16 cellular contexts compared by ENCODE assay signal in genomic region chr3:77247817-77248216, GRCh38.
DNase-seq lines count a peak whose midpoint lies in the region; TF ChIP-seq lines count a peak whose summit lies in the region.
"Had no signal": no experiment of that assay in that cellular context is flagged by ENCODE, and none has a peak within 500 bp of the region (broad histone marks: within the 10 kb centered on the region; RNA-seq: fewer than 3 reads in every experiment).

No MANE protein-coding gene starts in this region.

- H3K27me3 Mint-ChIP-seq in brain (no peaks in the 10 kb centered on the region), progenitor cell of endocrine pancreas (no peaks in the 10 kb centered on the region)

- H3K27ac ChIP-seq in HEK293 (ENCODE audit: extremely low read depth, low read depth, low read length) (no peak overlapping the region), uterus (no peak overlapping the region)

- H3K4me3 Mint-ChIP-seq in brain (no peak overlapping the region), progenitor cell of endocrine pancreas (ENCODE audit: low read depth) (no peak overlapping the region)
- H3K4me3 Mint-ChIP-seq: CD14-positive monocyte; CD8-positive, alpha-beta T cell had no signal

- CTCF ChIA-PET in HEK293 (lab: Yijun Ruan, JAX) = interaction anchor here (1.1 kb wide), 1 partner anchor 88 kb away, joined by 3 read pairs; no protein-coding TSS in a partner anchor

- H3K4me1 ChIP-seq in HEK293 (ENCODE audit: control insufficient read depth, insufficient read depth, low read length) (peaks cover 3% of the 10 kb centered on the region; the same call in 1 of the 2 replicates), uterus (no peaks in the 10 kb centered on the region)

- H3K4me1 Mint-ChIP-seq in brain (peaks cover 35% of the 10 kb centered on the region), progenitor cell of endocrine pancreas (ENCODE audit: low read depth) (peaks cover 5% of the 10 kb centered on the region)
- H3K4me1 Mint-ChIP-seq: CD14-positive monocyte had no signal

- TF ChIP-seq POLR2A in uterus (IDR thresholded peaks at IDR 0.05) = no peak

- TF ChIP-seq CTCF in HEK293 (tag by site-specific recombination; IDR thresholded peaks at IDR 0.05) (no peak), brain (conservative IDR thresholded peaks at IDR 0.05) (no peak), progenitor cell of endocrine pancreas (IDR thresholded peaks at IDR 0.05; ENCODE audit: unreplicated experiment) (no peak), uterus (IDR thresholded peaks at IDR 0.05) (no peak)

- H3K9me3 ChIP-seq in HEK293 (ENCODE audit: control insufficient read depth, insufficient read depth, low read depth, low read length) (no peaks in the 10 kb centered on the region), uterus (no peaks in the 10 kb centered on the region)

- POLR2A ChIA-PET in HEK293 (lab: Yijun Ruan, JAX) = no interaction called here

- peaks cover 9% of the 10 kb centered on the region for H3K36me3 Mint-ChIP-seq in brain
- H3K36me3 Mint-ChIP-seq in progenitor cell of endocrine pancreas (ENCODE audit: insufficient read depth) = peaks cover 5% of the 10 kb centered on the region
- H3K36me3 Mint-ChIP-seq: CD14-positive monocyte; CD8-positive, alpha-beta T cell had no signal

- peak in 22 of 42 donors; percentile 13 to 63 (median 42) for DNase-seq in head of caudate nucleus
- no peak for DNase-seq in progenitor cell of endocrine pancreas (ENCODE audit: low spot score, unreplicated experiment)
- DNase-seq in central memory CD4-positive, alpha-beta T cell = no peak
- no peak for DNase-seq in uterus
- no peak for DNase-seq in DMS79 (lab: John Stamatoyannopoulos, UW)
- no peak for DNase-seq in SKM-1 (lab: John Stamatoyannopoulos, UW; ENCODE audit: unreplicated experiment)
- DNase-seq: CD8-positive, alpha-beta T cell; COR-L47; DMS153; DND-41; GDM1; GOT3; HCEC 1CT had no signal

- H3K4me3 ChIP-seq in HEK293 (ENCODE audit: low read depth, low read length) = no peak overlapping the region
- H3K4me3 ChIP-seq in uterus = no peak overlapping the region

- no peaks in the 10 kb centered on the region for H3K36me3 ChIP-seq in HEK293 (ENCODE audit: control insufficient read depth in 2 of 2, insufficient read depth in 1 of 2, low read length in 2 of 2)
- no peaks in the 10 kb centered on the region for H3K36me3 ChIP-seq in uterus

- H3K9me3 Mint-ChIP-seq in brain (peaks cover 0 to 11% (median 3%) of the 10 kb centered on the region in 5 experiments), progenitor cell of endocrine pancreas (ENCODE audit: low read depth) (peaks cover 7% of the 10 kb centered on the region)

- intact Hi-C loops in head of caudate nucleus (cut with DNase I) = no loop called here
- intact Hi-C loops in uterus (cut with DNase I; ENCODE audit: low total_unique reads) = no loop called here

- H3K27ac Mint-ChIP-seq in brain = peak overlapping the region in 3 of 5 experiments; percentile 43 to 93 (median 84)
- peak overlapping the region; percentile 44 for H3K27ac Mint-ChIP-seq in progenitor cell of endocrine pancreas
- H3K27ac Mint-ChIP-seq: CD14-positive monocyte; CD8-positive, alpha-beta T cell had no signal

- H3K27me3 ChIP-seq in uterus = no peaks in the 10 kb centered on the region

TF ChIP-seq in HEK293, 187 proteins besides CTCF, POLR2A, EP300 and RAD21:
- TF ChIP-seq ZIC2 (tag by site-specific recombination; IDR thresholded peaks at IDR 0.05) (no peak), ZFHX2 (tag by site-specific recombination; conservative IDR thresholded peaks at IDR 0.05) (0 out of 2 replicates have a peak, but pooled peaks have one; percentile 19), GLIS2 (tag by site-specific recombination; IDR thresholded peaks at IDR 0.05) (no peak)
- TF ChIP-seq, protein P1, sequence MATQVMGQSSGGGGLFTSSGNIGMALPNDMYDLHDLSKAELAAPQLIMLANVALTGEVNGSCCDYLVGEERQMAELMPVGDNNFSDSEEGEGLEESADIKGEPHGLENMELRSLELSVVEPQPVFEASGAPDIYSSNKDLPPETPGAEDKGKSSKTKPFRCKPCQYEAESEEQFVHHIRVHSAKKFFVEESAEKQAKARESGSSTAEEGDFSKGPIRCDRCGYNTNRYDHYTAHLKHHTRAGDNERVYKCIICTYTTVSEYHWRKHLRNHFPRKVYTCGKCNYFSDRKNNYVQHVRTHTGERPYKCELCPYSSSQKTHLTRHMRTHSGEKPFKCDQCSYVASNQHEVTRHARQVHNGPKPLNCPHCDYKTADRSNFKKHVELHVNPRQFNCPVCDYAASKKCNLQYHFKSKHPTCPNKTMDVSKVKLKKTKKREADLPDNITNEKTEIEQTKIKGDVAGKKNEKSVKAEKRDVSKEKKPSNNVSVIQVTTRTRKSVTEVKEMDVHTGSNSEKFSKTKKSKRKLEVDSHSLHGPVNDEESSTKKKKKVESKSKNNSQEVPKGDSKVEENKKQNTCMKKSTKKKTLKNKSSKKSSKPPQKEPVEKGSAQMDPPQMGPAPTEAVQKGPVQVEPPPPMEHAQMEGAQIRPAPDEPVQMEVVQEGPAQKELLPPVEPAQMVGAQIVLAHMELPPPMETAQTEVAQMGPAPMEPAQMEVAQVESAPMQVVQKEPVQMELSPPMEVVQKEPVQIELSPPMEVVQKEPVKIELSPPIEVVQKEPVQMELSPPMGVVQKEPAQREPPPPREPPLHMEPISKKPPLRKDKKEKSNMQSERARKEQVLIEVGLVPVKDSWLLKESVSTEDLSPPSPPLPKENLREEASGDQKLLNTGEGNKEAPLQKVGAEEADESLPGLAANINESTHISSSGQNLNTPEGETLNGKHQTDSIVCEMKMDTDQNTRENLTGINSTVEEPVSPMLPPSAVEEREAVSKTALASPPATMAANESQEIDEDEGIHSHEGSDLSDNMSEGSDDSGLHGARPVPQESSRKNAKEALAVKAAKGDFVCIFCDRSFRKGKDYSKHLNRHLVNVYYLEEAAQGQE (tag by site-specific recombination; IDR thresholded peaks at IDR 0.05) = no peak

Comparison
In these comparisons a context has a peak if more than half of its experiments do, and no peak if none do; other contexts are left out.
1. DNase-seq: peak in head of caudate nucleus (22 of 42); none in progenitor cell of endocrine pancreas (single experiment), central memory CD4-positive, alpha-beta T cell (single experiment), uterus (0 of 2), DMS79 (single experiment) and SKM-1 (single experiment).